15 cellular contexts compared by ENCODE assay signal in genomic region chr1:112110031-112110430, GRCh38.
"Had no signal": no experiment of that assay in that cellular context is flagged by ENCODE, and none has a peak within 500 bp of the region (broad histone marks: within the 10 kb centered on the region; RNA-seq: fewer than 3 reads in every experiment).

No MANE protein-coding gene starts in this region.

- H3K4me3 ChIP-seq: dorsolateral prefrontal cortex, sigmoid colon, upper lobe of left lung had no signal

- H3K27ac Mint-ChIP-seq: activated naive CD4-positive, alpha-beta T cell treated with anti-CD3 and anti-CD28 coated beads, Interleukin-2, amount 50 U/mL, for 24 hours; naive thymus-derived CD4-positive, alpha-beta T cell; stimulated activated naive B cell treated with anti-CD40 and anti-IgM and Interleukin-4, amounts not matched to agents 10 μg/mL and 1 μg/mL and 100 μg/mL, for 72 hours; WTC11 had no signal

- H3K4me1 ChIP-seq: sigmoid colon had no signal

- H3K4me1 Mint-ChIP-seq: activated naive CD4-positive, alpha-beta T cell treated with anti-CD3 and anti-CD28 coated beads, Interleukin-2, amount 50 U/mL, for 24 hours; naive thymus-derived CD4-positive, alpha-beta T cell had no signal

- ATAC-seq: esophagus mucosa; naive thymus-derived CD4-positive, alpha-beta T cell; stimulated activated naive B cell treated with anti-CD40 and anti-IgM and Interleukin-4, amounts not matched to agents 10 μg/mL and 1 μg/mL and 100 μg/mL, for 72 hours; WTC11 had no signal

- H3K27ac ChIP-seq: dorsolateral prefrontal cortex, sigmoid colon, upper lobe of left lung had no signal

- H3K4me3 Mint-ChIP-seq: activated naive CD4-positive, alpha-beta T cell treated with anti-CD3 and anti-CD28 coated beads, Interleukin-2, amount 50 U/mL, for 24 hours; naive thymus-derived CD4-positive, alpha-beta T cell; stimulated activated naive B cell treated with anti-CD40 and anti-IgM and Interleukin-4, amounts not matched to agents 10 μg/mL and 1 μg/mL and 100 μg/mL, for 72 hours; WTC11 had no signal

- H3K27me3 ChIP-seq: sigmoid colon, upper lobe of left lung had no signal

- DNase-seq: activated CD4-positive, alpha-beta T cell treated with anti-CD3 and anti-CD28 coated beads for 48 hours; activated effector memory CD4-positive, alpha-beta T cell treated with Interleukin-2 at 50 U/mL for 16 hours; activated T-cell treated with anti-CD3 and anti-CD28 coated beads, Interleukin-2, amount 50 U/mL, for 1 hour; amniotic stem cell; dorsolateral prefrontal cortex; naive thymus-derived CD4-positive, alpha-beta T cell; sigmoid colon; stimulated activated CD4-positive, alpha-beta T cell treated with anti-CD3 and anti-CD28 coated beads, Interleukin-2, amount 100 ng/mL, for 24 hours; stimulated activated naive B cell treated with anti-CD40 and anti-IgM and Interleukin-4, amounts not matched to agents 10 μg/mL and 1 μg/mL and 100 μg/mL, for 72 hours; substantia nigra; T-helper 1 cell had no signal

- H3K36me3 Mint-ChIP-seq: activated naive CD4-positive, alpha-beta T cell treated with anti-CD3 and anti-CD28 coated beads, Interleukin-2, amount 50 U/mL, for 24 hours; naive thymus-derived CD4-positive, alpha-beta T cell; stimulated activated naive B cell treated with anti-CD40 and anti-IgM and Interleukin-4, amounts not matched to agents 10 μg/mL and 1 μg/mL and 100 μg/mL, for 72 hours; WTC11 had no signal
